12 cellular contexts compared by ENCODE assay signal in genomic region chr7:34096135-34096775, GRCh38.
DNase-seq lines count a peak whose midpoint lies in the region; ATAC-seq and TF ChIP-seq lines count a peak whose summit lies in the region.
"Had no signal": no experiment of that assay in that cellular context is flagged by ENCODE, and none has a peak within 500 bp of the region (broad histone marks: within the 10 kb centered on the region; RNA-seq: fewer than 3 reads in every experiment).

No MANE protein-coding gene starts in this region.

- H3K27me3 ChIP-seq in BE2C: no peaks in the 10 kb centered on the region
- no peaks in the 10 kb centered on the region for H3K27me3 ChIP-seq in H7 (ENCODE audit: control insufficient read depth, insufficient read depth, low read length)

- H3K27me3 Mint-ChIP-seq in brain: no peaks in the 10 kb centered on the region
- H3K27me3 Mint-ChIP-seq: T-cell had no signal

- peak overlapping the region in 3 of 5 experiments; percentile 1 to 85 (median 24) for H3K27ac Mint-ChIP-seq in brain
- H3K27ac Mint-ChIP-seq: T-cell had no signal

- peak; percentile 17 for DNase-seq in HS-27A (ENCODE audit: low read depth)
- peak; percentile 92 for DNase-seq in iris pigment epithelial cell (ENCODE audit: low read depth)
- DNase-seq in NCI-H2081 (lab: John Stamatoyannopoulos, UW): no peak
- DNase-seq in BE2C: no peak
- no peak for DNase-seq in H7
- DNase-seq: activated gamma-delta T cell treated with Interleukin-2 at 50 U/mL for 16 hours, H9, NCI-H1092, T-cell had no signal

- no peaks in the 10 kb centered on the region for H3K9me3 ChIP-seq in BE2C

- H3K4me3 Mint-ChIP-seq in brain: no peak overlapping the region
- H3K4me3 Mint-ChIP-seq: H9, T-cell had no signal

- no peaks in the 10 kb centered on the region for H3K4me1 ChIP-seq in BE2C

- no peak overlapping the region for H3K4me3 ChIP-seq in BE2C (ENCODE audit: low read depth, low read length)
- no peak overlapping the region for H3K4me3 ChIP-seq in H7 (ENCODE audit: insufficient read depth, low read depth, low read length)

- H3K27ac ChIP-seq in temporal lobe (ENCODE audit: low read depth, low read length): peak overlapping the region; percentile 57

- peaks cover 0 to 10% (median 9%) of the 10 kb centered on the region in 5 experiments for H3K9me3 Mint-ChIP-seq in brain

- peaks cover 18% of the 10 kb centered on the region for H3K4me1 Mint-ChIP-seq in brain
- H3K4me1 Mint-ChIP-seq: T-cell had no signal

- no peaks in the 10 kb centered on the region for H3K36me3 ChIP-seq in BE2C
- no peaks in the 10 kb centered on the region for H3K36me3 ChIP-seq in H7 (replicated peaks; ENCODE audit: control insufficient read depth, insufficient read depth, low read length)

- TF ChIP-seq CTCF in brain (conservative IDR thresholded peaks at IDR 0.05) (no peak), BE2C (IDR thresholded peaks at IDR 0.05; ENCODE audit: low read depth, low read length) (no peak)

- no peaks in the 10 kb centered on the region for H3K36me3 Mint-ChIP-seq in brain
- H3K36me3 Mint-ChIP-seq: T-cell had no signal

- no peak for ATAC-seq in HG03108 (IDR thresholded peaks at IDR 0.05; ENCODE audit: unreplicated experiment)
- ATAC-seq: T-cell had no signal

Comparison
In these comparisons a context has a peak if more than half of its experiments do, and no peak if none do; other contexts are left out.
1. DNase-seq: peak in HS-27A (single experiment) and iris pigment epithelial cell (single experiment); none in NCI-H2081 (0 of 2), BE2C (single experiment) and H7 (single experiment).